Comparison of ENCODE assay signal across 17 cellular contexts in genomic region chr20:24653306-24653705, GRCh38.
DNase-seq lines count a peak whose midpoint lies in the region; TF ChIP-seq lines count a peak whose summit lies in the region.
"Had no signal": no experiment of that assay in that cellular context is flagged by ENCODE, and none has a peak within 500 bp of the region (broad histone marks: within the 10 kb centered on the region; RNA-seq: fewer than 3 reads in every experiment).

No MANE protein-coding gene starts in this region.

- CTCF ChIA-PET in HEK293 (lab: Yijun Ruan, JAX): no interaction called here
- CTCF ChIA-PET in activated CD4-positive, alpha-beta memory T cell treated with anti-CD3 and anti-CD28 coated beads for 36 hours (lab: Charles Lee): no interaction called here

- H3K9ac ChIP-seq in adipocyte (ENCODE audit: low read length): no peak overlapping the region
- H3K9ac ChIP-seq in mesenchymal stem cell (ENCODE audit: low read length): no peak overlapping the region
- H3K9ac ChIP-seq: KMS-11 had no signal

- H3K27ac Mint-ChIP-seq in activated CD4-positive, alpha-beta memory T cell treated with anti-CD3 and anti-CD28 coated beads for 36 hours: no peak overlapping the region
- H3K27ac Mint-ChIP-seq: activated CD4-positive, alpha-beta T cell treated with anti-CD3 and anti-CD28 coated beads, Interleukin-2, amount 10 ng/mL, durations not matched to agents 24 days and 14 days; brain had no signal

- H2BK5ac ChIP-seq in mesenchymal stem cell (ENCODE audit: low read depth, low read length, poor library complexity, severe bottlenecking): no peak overlapping the region

- H4K8ac ChIP-seq in mesenchymal stem cell (ENCODE audit: low read length): no peak overlapping the region

- DNase-seq in AG08395 (ENCODE audit: low spot score) (peak; percentile 52), adipocyte (ENCODE audit: low read depth) (peak; percentile 29), mesenchymal stem cell (peak; percentile 38), iPS-NIHi11 (ENCODE audit: low spot score) (no peak)
- DNase-seq in activated CD4-positive, alpha-beta memory T cell treated with anti-CD3 and anti-CD28 coated beads for 36 hours: no peak
- no peak for DNase-seq in stimulated activated CD4-positive, alpha-beta T cell treated with anti-CD3 and anti-CD28 coated beads, Interleukin-15, amount 100 ng/mL, for 24 hours
- no peak for DNase-seq in activated CD8-positive, alpha-beta memory T cell treated with anti-CD3 and anti-CD28 coated beads for 24 hours
- DNase-seq: activated CD4-positive, alpha-beta T cell treated with anti-CD3 and anti-CD28 coated beads, Interleukin-2, amount 10 ng/mL, durations not matched to agents 24 days and 14 days; activated naive CD4-positive, alpha-beta T cell treated with Interleukin-2 at 50 U/mL for 16 hours; AML-193; cortex of kidney; NCI-H1105 treated with DMSO at 0.1 percent for 48 hours; occipital lobe; stimulated activated CD4-positive, alpha-beta T cell treated with anti-CD3 and anti-CD28 coated beads, Interleukin-4, amount 100 ng/mL, for 1 hour had no signal

- H3K4me3 ChIP-seq in HEK293 (ENCODE audit: low read depth, low read length): no peak overlapping the region
- H3K4me3 ChIP-seq in adipocyte (ENCODE audit: low read length): no peak overlapping the region
- no peak overlapping the region for H3K4me3 ChIP-seq in mesenchymal stem cell (ENCODE audit: insufficient read depth in 1 of 2, low read depth in 1 of 2, low read length in 2 of 2)

- H3K9me3 ChIP-seq in HEK293 (ENCODE audit: control insufficient read depth, insufficient read depth, low read depth, low read length) (no peaks in the 10 kb centered on the region), adipocyte (ENCODE audit: control insufficient read depth, low read length) (peaks cover 8% of the 10 kb centered on the region), mesenchymal stem cell (ENCODE audit: control insufficient read depth, low read length) (peaks cover 8% of the 10 kb centered on the region)

- peak overlapping the region in 1 of 2 experiments; percentile 17 for H3K23ac ChIP-seq in mesenchymal stem cell (ENCODE audit: low read length in 2 of 2)

- H3K27me3 ChIP-seq in adipocyte (replicated peaks; ENCODE audit: control insufficient read depth, insufficient read depth, low read length): no peaks in the 10 kb centered on the region
- no peaks in the 10 kb centered on the region for H3K27me3 ChIP-seq in mesenchymal stem cell (ENCODE audit: control insufficient read depth in 1 of 2, insufficient read depth in 1 of 2, low read length in 2 of 2)

- H3K4me2 ChIP-seq in mesenchymal stem cell (ENCODE audit: low read length, poor library complexity, severe bottlenecking): no peak overlapping the region
- H3K4me2 ChIP-seq: KMS-11 had no signal

- H3K4ac ChIP-seq in mesenchymal stem cell (ENCODE audit: low read depth in 1 of 2, low read length in 2 of 2): no peak overlapping the region

- H2BK15ac ChIP-seq in mesenchymal stem cell (ENCODE audit: low read depth, poor library complexity, severe bottlenecking): no peak overlapping the region

- no peak overlapping the region for H4K91ac ChIP-seq in mesenchymal stem cell (ENCODE audit: low read length)

- H2BK12ac ChIP-seq in mesenchymal stem cell (ENCODE audit: low read length in 2 of 2): no peak overlapping the region

- TF ChIP-seq CTCF in HEK293 (tag by site-specific recombination; IDR thresholded peaks at IDR 0.05): no peak

- H3K79me1 ChIP-seq in mesenchymal stem cell (replicated peaks; ENCODE audit: low read length, poor library complexity, severe bottlenecking): no peaks in the 10 kb centered on the region

- no peaks in the 10 kb centered on the region for H3K4me1 Mint-ChIP-seq in activated CD4-positive, alpha-beta memory T cell treated with anti-CD3 and anti-CD28 coated beads for 36 hours (ENCODE audit: low read depth)
- H3K4me1 Mint-ChIP-seq: activated CD4-positive, alpha-beta T cell treated with anti-CD3 and anti-CD28 coated beads, Interleukin-2, amount 10 ng/mL, durations not matched to agents 24 days and 14 days had no signal

- no peak overlapping the region for H3K4me3 Mint-ChIP-seq in activated CD4-positive, alpha-beta memory T cell treated with anti-CD3 and anti-CD28 coated beads for 36 hours
- H3K4me3 Mint-ChIP-seq: activated CD4-positive, alpha-beta T cell treated with anti-CD3 and anti-CD28 coated beads, Interleukin-2, amount 10 ng/mL, durations not matched to agents 24 days and 14 days; brain had no signal

- H3K18ac ChIP-seq in mesenchymal stem cell (ENCODE audit: low read depth in 1 of 2, low read length in 2 of 2): no peak overlapping the region

- intact Hi-C loops in activated CD4-positive, alpha-beta memory T cell treated with anti-CD3 and anti-CD28 coated beads for 36 hours (cut with micrococcal nuclease): no loop called here

- H3K4me1 ChIP-seq in HEK293 (ENCODE audit: control insufficient read depth, insufficient read depth, low read length) (no peaks in the 10 kb centered on the region), adipocyte (ENCODE audit: control insufficient read depth, insufficient read depth, low read length) (peaks cover 43% of the 10 kb centered on the region), mesenchymal stem cell (ENCODE audit: control insufficient read depth, insufficient read depth, low read depth, low read length) (peaks cover 36% of the 10 kb centered on the region)

- H2BK120ac ChIP-seq in mesenchymal stem cell (ENCODE audit: low read depth, low read length): no peak overlapping the region

- POLR2A ChIA-PET in HEK293 (lab: Yijun Ruan, JAX): no interaction called here
- POLR2A ChIA-PET in activated CD4-positive, alpha-beta memory T cell treated with anti-CD3 and anti-CD28 coated beads for 36 hours (lab: Charles Lee): no interaction called here

- H3K27me3 Mint-ChIP-seq in activated CD4-positive, alpha-beta memory T cell treated with anti-CD3 and anti-CD28 coated beads for 36 hours: peaks cover 7% of the 10 kb centered on the region
- H3K27me3 Mint-ChIP-seq: activated CD4-positive, alpha-beta T cell treated with anti-CD3 and anti-CD28 coated beads, Interleukin-2, amount 10 ng/mL, durations not matched to agents 24 days and 14 days had no signal

- 81% methylated on average over 4 of the region's 5 CpGs for WGBS in mesenchymal stem cell

- no peaks in the 10 kb centered on the region for H3K9me3 Mint-ChIP-seq in activated CD4-positive, alpha-beta memory T cell treated with anti-CD3 and anti-CD28 coated beads for 36 hours
- H3K9me3 Mint-ChIP-seq: activated CD4-positive, alpha-beta T cell treated with anti-CD3 and anti-CD28 coated beads, Interleukin-2, amount 10 ng/mL, durations not matched to agents 24 days and 14 days; brain had no signal

- H3K36me3 Mint-ChIP-seq in activated CD4-positive, alpha-beta memory T cell treated with anti-CD3 and anti-CD28 coated beads for 36 hours: no peaks in the 10 kb centered on the region
- H3K36me3 Mint-ChIP-seq: brain had no signal

- H2AK5ac ChIP-seq in mesenchymal stem cell (ENCODE audit: low read length, severe bottlenecking): no peak overlapping the region

- no peak overlapping the region for H3K14ac ChIP-seq in mesenchymal stem cell (ENCODE audit: low read length in 2 of 2)

- H3K36me3 ChIP-seq in HEK293 (ENCODE audit: control insufficient read depth in 2 of 2, insufficient read depth in 1 of 2, low read length in 2 of 2): no peaks in the 10 kb centered on the region
- H3K36me3 ChIP-seq in adipocyte (ENCODE audit: control insufficient read depth, insufficient read depth, low read length, severe bottlenecking): no peaks in the 10 kb centered on the region
- no peaks in the 10 kb centered on the region for H3K36me3 ChIP-seq in mesenchymal stem cell (ENCODE audit: control insufficient read depth in 1 of 2, insufficient read depth in 2 of 2, low read depth in 1 of 2, low read length in 2 of 2)

- H3K27ac ChIP-seq in HEK293 (ENCODE audit: extremely low read depth, low read depth, low read length): no peak overlapping the region
- H3K27ac ChIP-seq in mesenchymal stem cell (ENCODE audit: low read length, poor library complexity, severe bottlenecking): no peak overlapping the region
- H3K27ac ChIP-seq: KMS-11 had no signal

- H2AFZ ChIP-seq in mesenchymal stem cell (ENCODE audit: low read depth, low read length): peak overlapping the region; percentile 11

TF ChIP-seq in HEK293, 187 proteins besides CTCF, POLR2A, EP300 and RAD21:
- TF ChIP-seq SALL2 (tag by site-specific recombination; IDR thresholded peaks at IDR 0.05; ENCODE audit: borderline replicate concordance): no peak
- TF ChIP-seq ZIC2 (tag by site-specific recombination; IDR thresholded peaks at IDR 0.05): peak; percentile 39; the same call in 1 of the 2 replicates

Comparison
In these comparisons a context has a peak if more than half of its experiments do, and no peak if none do; other contexts are left out.
1. DNase-seq: peak in AG08395 (single experiment), adipocyte (single experiment) and mesenchymal stem cell (single experiment); none in activated CD4-positive, alpha-beta memory T cell treated with anti-CD3 and anti-CD28 coated beads for 36 hours (single experiment), stimulated activated CD4-positive, alpha-beta T cell treated with anti-CD3 and anti-CD28 coated beads, Interleukin-15, amount 100 ng/mL, for 24 hours (single experiment), activated CD8-positive, alpha-beta memory T cell treated with anti-CD3 and anti-CD28 coated beads for 24 hours (single experiment) and iPS-NIHi11 (single experiment).